In genomic region chr3:43285644-43286043, GRCh38 we compare ENCODE assay signal across 1 cellular context.
TF ChIP-seq lines count a peak whose summit lies in the region.

No MANE protein-coding gene starts in this region.

TF ChIP-seq in HepG2, 621 proteins besides CTCF, POLR2A, EP300 and RAD21 (continued from another document):
- TF ChIP-seq ZBTB39 (CRISPR knock-in tag; IDR thresholded peaks at IDR 0.05): no peak
- TF ChIP-seq MAFG (CRISPR knock-in tag; IDR thresholded peaks at IDR 0.05): no peak
- TF ChIP-seq GTF3A (CRISPR knock-in tag; conservative IDR thresholded peaks at IDR 0.05): no peak
- no peak for TF ChIP-seq PAX8 (CRISPR knock-in tag; IDR thresholded peaks at IDR 0.05; ENCODE audit: borderline replicate concordance)
- TF ChIP-seq ZFP36L1 (CRISPR knock-in tag; IDR thresholded peaks at IDR 0.05): no peak
- TF ChIP-seq MLXIP (CRISPR knock-in tag; IDR thresholded peaks at IDR 0.05; ENCODE audit: borderline replicate concordance): no peak
- no peak for TF ChIP-seq GTF2F1 (IDR thresholded peaks at IDR 0.05; ENCODE audit: low read length)
- TF ChIP-seq ZNF83 (CRISPR knock-in tag; IDR thresholded peaks at IDR 0.05; ENCODE audit: borderline replicate concordance): no peak
- 0 out of 2 replicates have a peak, but pooled peaks have one; percentile 20 for TF ChIP-seq ZNF605 (CRISPR knock-in tag; IDR thresholded peaks at IDR 0.05)
- TF ChIP-seq JUNB (CRISPR knock-in tag; IDR thresholded peaks at IDR 0.05; ENCODE audit: borderline replicate concordance): no peak
- no peak for TF ChIP-seq SAFB2 (CRISPR knock-in tag; IDR thresholded peaks at IDR 0.05; ENCODE audit: borderline replicate concordance, low read depth)
- TF ChIP-seq, protein P1, sequence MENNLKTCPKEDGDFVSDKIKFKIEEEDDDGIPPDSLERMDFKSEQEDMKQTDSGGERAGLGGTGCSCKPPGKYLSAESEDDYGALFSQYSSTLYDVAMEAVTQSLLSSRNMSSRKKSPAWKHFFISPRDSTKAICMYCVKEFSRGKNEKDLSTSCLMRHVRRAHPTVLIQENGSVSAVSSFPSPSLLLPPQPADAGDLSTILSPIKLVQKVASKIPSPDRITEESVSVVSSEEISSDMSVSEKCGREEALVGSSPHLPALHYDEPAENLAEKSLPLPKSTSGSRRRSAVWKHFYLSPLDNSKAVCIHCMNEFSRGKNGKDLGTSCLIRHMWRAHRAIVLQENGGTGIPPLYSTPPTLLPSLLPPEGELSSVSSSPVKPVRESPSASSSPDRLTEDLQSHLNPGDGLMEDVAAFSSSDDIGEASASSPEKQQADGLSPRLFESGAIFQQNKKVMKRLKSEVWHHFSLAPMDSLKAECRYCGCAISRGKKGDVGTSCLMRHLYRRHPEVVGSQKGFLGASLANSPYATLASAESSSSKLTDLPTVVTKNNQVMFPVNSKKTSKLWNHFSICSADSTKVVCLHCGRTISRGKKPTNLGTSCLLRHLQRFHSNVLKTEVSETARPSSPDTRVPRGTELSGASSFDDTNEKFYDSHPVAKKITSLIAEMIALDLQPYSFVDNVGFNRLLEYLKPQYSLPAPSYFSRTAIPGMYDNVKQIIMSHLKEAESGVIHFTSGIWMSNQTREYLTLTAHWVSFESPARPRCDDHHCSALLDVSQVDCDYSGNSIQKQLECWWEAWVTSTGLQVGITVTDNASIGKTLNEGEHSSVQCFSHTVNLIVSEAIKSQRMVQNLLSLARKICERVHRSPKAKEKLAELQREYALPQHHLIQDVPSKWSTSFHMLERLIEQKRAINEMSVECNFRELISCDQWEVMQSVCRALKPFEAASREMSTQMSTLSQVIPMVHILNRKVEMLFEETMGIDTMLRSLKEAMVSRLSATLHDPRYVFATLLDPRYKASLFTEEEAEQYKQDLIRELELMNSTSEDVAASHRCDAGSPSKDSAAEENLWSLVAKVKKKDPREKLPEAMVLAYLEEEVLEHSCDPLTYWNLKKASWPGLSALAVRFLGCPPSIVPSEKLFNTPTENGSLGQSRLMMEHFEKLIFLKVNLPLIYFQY (CRISPR knock-in tag; IDR thresholded peaks at IDR 0.05; ENCODE audit: borderline replicate concordance): 0 out of 2 replicates have a peak, but pooled peaks have one; percentile 3
- no peak for TF ChIP-seq ZFP82 (CRISPR knock-in tag; IDR thresholded peaks at IDR 0.05; ENCODE audit: borderline replicate concordance)
- TF ChIP-seq NR2F1 (CRISPR knock-in tag; IDR thresholded peaks at IDR 0.05): no peak
